In genomic region chr16:81642107-81642436, GRCh38 we compare ENCODE assay signal across 16 cellular contexts.
DNase-seq lines count a peak whose midpoint lies in the region; ATAC-seq and TF ChIP-seq lines count a peak whose summit lies in the region.
"Had no signal": no experiment of that assay in that cellular context is flagged by ENCODE, and none has a peak within 500 bp of the region (broad histone marks: within the 10 kb centered on the region; RNA-seq: fewer than 3 reads in every experiment).

No MANE protein-coding gene starts in this region.

- H3K9ac ChIP-seq in neural cell (ENCODE audit: low read length): no peak overlapping the region
- H3K9ac ChIP-seq: GM23248 had no signal

- H3K4me3 Mint-ChIP-seq in activated CD8-positive, alpha-beta T cell treated with anti-CD3 and anti-CD28 coated beads for 36 hours: no peak overlapping the region
- no peak overlapping the region for H3K4me3 Mint-ChIP-seq in activated CD8-positive, alpha-beta T cell treated with anti-CD3 and anti-CD28 coated beads, Interleukin-2, amount 10 ng/mL, durations not matched to agents 7 days and 5 days
- no peak overlapping the region for H3K4me3 Mint-ChIP-seq in CD8-positive, alpha-beta T cell
- H3K4me3 Mint-ChIP-seq in activated T-helper 2 cell treated with anti-CD3 and anti-CD28 coated beads, Interferon-gamma antibody, Interleukin-2, Interleukin-4, amounts not matched to agents 10 μg/mL and 5 μg/mL and 100 μg/mL, durations not matched to agents 14 hours and 24 hours and 36 hours (ENCODE audit: low read depth): no peak overlapping the region
- H3K4me3 Mint-ChIP-seq: H9, HFFc6 had no signal

- POLR2A ChIA-PET in activated CD8-positive, alpha-beta T cell treated with anti-CD3 and anti-CD28 coated beads for 36 hours (lab: Charles Lee): no interaction called here
- POLR2A ChIA-PET in activated CD8-positive, alpha-beta T cell treated with anti-CD3 and anti-CD28 coated beads, Interleukin-2, amount 10 ng/mL, durations not matched to agents 7 days and 5 days (lab: Charles Lee): no interaction called here
- POLR2A ChIA-PET in CD8-positive, alpha-beta T cell (lab: Charles Lee): no interaction called here

- no peaks in the 10 kb centered on the region for H3K36me3 ChIP-seq in CD8-positive, alpha-beta T cell (ENCODE audit: insufficient read depth, low read length)
- H3K36me3 ChIP-seq in neural cell (ENCODE audit: insufficient read depth, low read length): no peaks in the 10 kb centered on the region

- intact Hi-C loops in activated CD8-positive, alpha-beta T cell treated with anti-CD3 and anti-CD28 coated beads for 36 hours (cut with micrococcal nuclease): no loop called here
- intact Hi-C loops in CD8-positive, alpha-beta T cell (cut with DNase I, micrococcal nuclease): no loop called here
- intact Hi-C loops in activated T-helper 2 cell treated with anti-CD3 and anti-CD28 coated beads, Interferon-gamma antibody, Interleukin-2, Interleukin-4, amounts not matched to agents 10 μg/mL and 5 μg/mL and 100 μg/mL, durations not matched to agents 14 hours and 24 hours and 36 hours (cut with micrococcal nuclease): loop anchor here (1.0 kb wide), 1 partner anchor 8 kb away; no protein-coding TSS in a partner anchor

- H3K4me1 Mint-ChIP-seq in activated CD8-positive, alpha-beta T cell treated with anti-CD3 and anti-CD28 coated beads for 36 hours (ENCODE audit: low read depth): peaks cover 10% of the 10 kb centered on the region
- H3K4me1 Mint-ChIP-seq in activated CD8-positive, alpha-beta T cell treated with anti-CD3 and anti-CD28 coated beads, Interleukin-2, amount 10 ng/mL, durations not matched to agents 7 days and 5 days (ENCODE audit: low read depth): peaks cover 9% of the 10 kb centered on the region
- H3K4me1 Mint-ChIP-seq in CD8-positive, alpha-beta T cell (ENCODE audit: low read depth): peaks cover 19% of the 10 kb centered on the region
- peaks cover 23% of the 10 kb centered on the region for H3K4me1 Mint-ChIP-seq in activated T-helper 2 cell treated with anti-CD3 and anti-CD28 coated beads, Interferon-gamma antibody, Interleukin-2, Interleukin-4, amounts not matched to agents 10 μg/mL and 5 μg/mL and 100 μg/mL, durations not matched to agents 14 hours and 24 hours and 36 hours (ENCODE audit: low read depth)

- no peak overlapping the region for H2AFZ ChIP-seq in neural cell (ENCODE audit: low read depth, low read length)
- H2AFZ ChIP-seq: GM23248 had no signal

- no peak overlapping the region for H3K4me3 ChIP-seq in CD8-positive, alpha-beta T cell (ENCODE audit: low read depth, low read length)
- H3K4me3 ChIP-seq in neural cell (ENCODE audit: low read length): no peak overlapping the region
- H3K4me3 ChIP-seq: GM23248 had no signal

- CTCF ChIA-PET in activated CD8-positive, alpha-beta T cell treated with anti-CD3 and anti-CD28 coated beads for 36 hours (lab: Charles Lee): interaction anchor here (1.0 kb wide), 1 partner anchor 56 kb away, joined by 4 read pairs; no protein-coding TSS in a partner anchor
- CTCF ChIA-PET in activated CD8-positive, alpha-beta T cell treated with anti-CD3 and anti-CD28 coated beads, Interleukin-2, amount 10 ng/mL, durations not matched to agents 7 days and 5 days (lab: Charles Lee): interaction anchor here (0.8 kb wide), 1 partner anchor 55 kb away, joined by 3 read pairs; no protein-coding TSS in a partner anchor
- CTCF ChIA-PET in CD8-positive, alpha-beta T cell (lab: Charles Lee): no interaction called here

- no peak for TF ChIP-seq RAD21 in neural cell (conservative IDR thresholded peaks at IDR 0.05)

- H3F3A ChIP-seq in neural cell (ENCODE audit: insufficient read depth, low read length, poor library complexity, severe bottlenecking): no peaks in the 10 kb centered on the region

- TF ChIP-seq CTCF in activated CD8-positive, alpha-beta T cell treated with anti-CD3 and anti-CD28 coated beads for 36 hours (IDR thresholded peaks at IDR 0.05): no peak
- TF ChIP-seq CTCF in CD8-positive, alpha-beta T cell (IDR thresholded peaks at IDR 0.05): no peak
- no peak for TF ChIP-seq CTCF in neural cell (IDR thresholded peaks at IDR 0.05; ENCODE audit: poor library complexity, severe bottlenecking)

- H3K9me3 Mint-ChIP-seq in activated CD8-positive, alpha-beta T cell treated with anti-CD3 and anti-CD28 coated beads for 36 hours: no peaks in the 10 kb centered on the region
- H3K9me3 Mint-ChIP-seq in activated CD8-positive, alpha-beta T cell treated with anti-CD3 and anti-CD28 coated beads, Interleukin-2, amount 10 ng/mL, durations not matched to agents 7 days and 5 days (ENCODE audit: insufficient read depth): no peaks in the 10 kb centered on the region
- no peaks in the 10 kb centered on the region for H3K9me3 Mint-ChIP-seq in CD8-positive, alpha-beta T cell
- H3K9me3 Mint-ChIP-seq in activated T-helper 2 cell treated with anti-CD3 and anti-CD28 coated beads, Interferon-gamma antibody, Interleukin-2, Interleukin-4, amounts not matched to agents 10 μg/mL and 5 μg/mL and 100 μg/mL, durations not matched to agents 14 hours and 24 hours and 36 hours: no peaks in the 10 kb centered on the region
- H3K9me3 Mint-ChIP-seq: H9, HFFc6 had no signal

- H3K4me2 ChIP-seq in neural cell (ENCODE audit: low read length): no peak overlapping the region

- peaks cover 19% of the 10 kb centered on the region for H3K79me2 ChIP-seq in neural cell (replicated peaks; ENCODE audit: insufficient read depth, low read length)

- no peak overlapping the region for H3K27ac ChIP-seq in CD8-positive, alpha-beta T cell (ENCODE audit: low read depth, low read length)
- peak overlapping the region; percentile 74 for H3K27ac ChIP-seq in neural cell (ENCODE audit: low read length)
- H3K27ac ChIP-seq: C4-2B, GM23248 had no signal

- no peaks in the 10 kb centered on the region for H3K4me1 ChIP-seq in CD8-positive, alpha-beta T cell (ENCODE audit: insufficient read depth, low read length)

- no peak for DNase-seq in activated CD8-positive, alpha-beta T cell treated with anti-CD3 and anti-CD28 coated beads for 36 hours
- no peak for DNase-seq in activated CD8-positive, alpha-beta T cell treated with anti-CD3 and anti-CD28 coated beads, Interleukin-2, amount 10 ng/mL, durations not matched to agents 7 days and 5 days
- no peak for DNase-seq in CD8-positive, alpha-beta T cell
- DNase-seq in activated T-helper 2 cell treated with anti-CD3 and anti-CD28 coated beads, Interferon-gamma antibody, Interleukin-2, Interleukin-4, amounts not matched to agents 10 μg/mL and 5 μg/mL and 100 μg/mL, durations not matched to agents 14 hours and 24 hours and 36 hours (ENCODE audit: low spot score): no peak
- no peak for DNase-seq in activated CD8-positive, alpha-beta memory T cell treated with anti-CD3 and anti-CD28 coated beads, Interleukin-2, amount 50 U/mL, for 48 hours
- no peak for DNase-seq in NCI-H187 treated with DMSO at 0.1 percent for 48 hours (lab: John Stamatoyannopoulos, UW)
- DNase-seq: GDM1, GM23248, HFFc6, KBM-7, MM.1S, NCI-H1048 had no signal

- H3K27me3 Mint-ChIP-seq in activated CD8-positive, alpha-beta T cell treated with anti-CD3 and anti-CD28 coated beads for 36 hours: no peaks in the 10 kb centered on the region
- no peaks in the 10 kb centered on the region for H3K27me3 Mint-ChIP-seq in activated CD8-positive, alpha-beta T cell treated with anti-CD3 and anti-CD28 coated beads, Interleukin-2, amount 10 ng/mL, durations not matched to agents 7 days and 5 days (ENCODE audit: low read depth)
- H3K27me3 Mint-ChIP-seq in CD8-positive, alpha-beta T cell (ENCODE audit: low read depth): no peaks in the 10 kb centered on the region
- no peaks in the 10 kb centered on the region for H3K27me3 Mint-ChIP-seq in activated T-helper 2 cell treated with anti-CD3 and anti-CD28 coated beads, Interferon-gamma antibody, Interleukin-2, Interleukin-4, amounts not matched to agents 10 μg/mL and 5 μg/mL and 100 μg/mL, durations not matched to agents 14 hours and 24 hours and 36 hours (ENCODE audit: low read depth)

- TF ChIP-seq EP300 in neural cell (conservative IDR thresholded peaks at IDR 0.05; ENCODE audit: poor library complexity, severe bottlenecking): no peak

- peaks cover 5% of the 10 kb centered on the region for H3K36me3 Mint-ChIP-seq in activated CD8-positive, alpha-beta T cell treated with anti-CD3 and anti-CD28 coated beads for 36 hours (ENCODE audit: low read depth)
- peaks cover 10% of the 10 kb centered on the region for H3K36me3 Mint-ChIP-seq in activated CD8-positive, alpha-beta T cell treated with anti-CD3 and anti-CD28 coated beads, Interleukin-2, amount 10 ng/mL, durations not matched to agents 7 days and 5 days (ENCODE audit: low read depth)
- H3K36me3 Mint-ChIP-seq in CD8-positive, alpha-beta T cell: peaks cover 11% of the 10 kb centered on the region
- peaks cover 7% of the 10 kb centered on the region for H3K36me3 Mint-ChIP-seq in activated T-helper 2 cell treated with anti-CD3 and anti-CD28 coated beads, Interferon-gamma antibody, Interleukin-2, Interleukin-4, amounts not matched to agents 10 μg/mL and 5 μg/mL and 100 μg/mL, durations not matched to agents 14 hours and 24 hours and 36 hours (ENCODE audit: low read depth)

- peak; percentile 55 for ATAC-seq in activated CD8-positive, alpha-beta T cell treated with anti-CD3 and anti-CD28 coated beads for 36 hours
- no peak for ATAC-seq in activated CD8-positive, alpha-beta T cell treated with anti-CD3 and anti-CD28 coated beads, Interleukin-2, amount 10 ng/mL, durations not matched to agents 7 days and 5 days
- ATAC-seq in CD8-positive, alpha-beta T cell: no peak
- ATAC-seq: Panc1 had no signal

- no peaks in the 10 kb centered on the region for H4K20me1 ChIP-seq in neural cell (ENCODE audit: insufficient read depth)

- H3K27ac Mint-ChIP-seq in activated CD8-positive, alpha-beta T cell treated with anti-CD3 and anti-CD28 coated beads for 36 hours: no peak overlapping the region
- no peak overlapping the region for H3K27ac Mint-ChIP-seq in activated CD8-positive, alpha-beta T cell treated with anti-CD3 and anti-CD28 coated beads, Interleukin-2, amount 10 ng/mL, durations not matched to agents 7 days and 5 days
- peak overlapping the region; percentile 41 for H3K27ac Mint-ChIP-seq in CD8-positive, alpha-beta T cell
- H3K27ac Mint-ChIP-seq in activated T-helper 2 cell treated with anti-CD3 and anti-CD28 coated beads, Interferon-gamma antibody, Interleukin-2, Interleukin-4, amounts not matched to agents 10 μg/mL and 5 μg/mL and 100 μg/mL, durations not matched to agents 14 hours and 24 hours and 36 hours: peak overlapping the region; percentile 24
- H3K27ac Mint-ChIP-seq: HFFc6 had no signal

- H3K9me3 ChIP-seq in CD8-positive, alpha-beta T cell (ENCODE audit: low read length): no peaks in the 10 kb centered on the region
- no peaks in the 10 kb centered on the region for H3K9me3 ChIP-seq in neural cell (ENCODE audit: low read length)

- H3K27me3 ChIP-seq in CD8-positive, alpha-beta T cell (ENCODE audit: insufficient read depth, low read length): no peaks in the 10 kb centered on the region
- H3K27me3 ChIP-seq in neural cell (ENCODE audit: insufficient read depth, low read depth, low read length): no peaks in the 10 kb centered on the region

- no peaks in the 10 kb centered on the region for H3K9me2 ChIP-seq in neural cell (ENCODE audit: insufficient read depth, low read length)

TF ChIP-seq in neural cell, 6 proteins besides CTCF, POLR2A, EP300 and RAD21 (continues in another document):
- TF ChIP-seq EZH2 (IDR thresholded peaks at IDR 0.05; ENCODE audit: borderline replicate concordance, insufficient read depth, low read length, poor library complexity, severe bottlenecking) (no peak), TAF1 (IDR thresholded peaks at IDR 0.05; ENCODE audit: low read depth) (no peak), POLR2AphosphoS5 (IDR thresholded peaks at IDR 0.05) (no peak)

Comparison
In these comparisons a context has a peak if more than half of its experiments do, and no peak if none do; other contexts are left out.
1. H3K27ac Mint-ChIP-seq: peak in CD8-positive, alpha-beta T cell (single experiment) and activated T-helper 2 cell treated with anti-CD3 and anti-CD28 coated beads, Interferon-gamma antibody, Interleukin-2, Interleukin-4, amounts not matched to agents 10 μg/mL and 5 μg/mL and 100 μg/mL, durations not matched to agents 14 hours and 24 hours and 36 hours (single experiment); none in activated CD8-positive, alpha-beta T cell treated with anti-CD3 and anti-CD28 coated beads for 36 hours (single experiment) and activated CD8-positive, alpha-beta T cell treated with anti-CD3 and anti-CD28 coated beads, Interleukin-2, amount 10 ng/mL, durations not matched to agents 7 days and 5 days (single experiment).